Comparison of ENCODE assay signal across 8 cellular contexts in genomic region chr17:64491034-64491860, GRCh38. TPM values are rescaled to one million over a fixed set of nuclear protein-coding genes. Genes with fewer than 3 reads are reported as not detected.
A peak's percentile ranks its signal among the peaks of the same experiment; 100 is the strongest.
DNase-seq lines count a peak whose midpoint lies in the region; ATAC-seq and TF ChIP-seq lines count a peak whose summit lies in the region.

No MANE protein-coding gene starts in this region.

- TF ChIP-seq CTCF in CD8-positive, alpha-beta T cell (IDR thresholded peaks at IDR 0.05) = peak; percentile 74
- TF ChIP-seq CTCF in LNCaP clone FGC (IDR thresholded peaks at IDR 0.05; ENCODE audit: control insufficient read depth, extremely low read depth, insufficient read depth) = peak; percentile 73
- TF ChIP-seq CTCF in fibroblast of lung (conservative IDR thresholded peaks at IDR 0.05 in 1 of 2, IDR thresholded peaks at IDR 0.05 in 1 of 2; ENCODE audit: low read depth in 1 of 2, low read length in 2 of 2) = peak; percentile 69 to 81

- no peaks in the 10 kb centered on the region for H3K27me3 Mint-ChIP-seq in CD8-positive, alpha-beta T cell (ENCODE audit: low read depth)

- no peak overlapping the region for H3K4me2 ChIP-seq in fibroblast of lung (ENCODE audit: extremely low read depth, insufficient read depth, low read length)

- intact Hi-C loops in CD8-positive, alpha-beta T cell (cut with DNase I, micrococcal nuclease) = loop anchor here (1.0 to 10.0 kb wide), 4 partner anchors 71 to 554 kb away; no protein-coding TSS in a partner anchor

- H3K27ac Mint-ChIP-seq in CD8-positive, alpha-beta T cell = no peak overlapping the region

- no peaks in the 10 kb centered on the region for H3K9me3 ChIP-seq in CD8-positive, alpha-beta T cell (ENCODE audit: low read length)
- H3K9me3 ChIP-seq in fibroblast of lung (ENCODE audit: control insufficient read depth, insufficient read depth, low read depth, low read length) = no peaks in the 10 kb centered on the region

- peak; percentile 76 for ATAC-seq in CD8-positive, alpha-beta T cell
- ATAC-seq in HG02884 (IDR thresholded peaks at IDR 0.05; ENCODE audit: unreplicated experiment) = no peak

- H3K9me3 Mint-ChIP-seq in CD8-positive, alpha-beta T cell = no peaks in the 10 kb centered on the region

- peaks cover 15% of the 10 kb centered on the region for H3K4me1 ChIP-seq in CD8-positive, alpha-beta T cell (ENCODE audit: insufficient read depth, low read length)
- peaks cover 2% of the 10 kb centered on the region for H3K4me1 ChIP-seq in fibroblast of lung (ENCODE audit: control insufficient read depth, extremely low read depth, insufficient read depth, low read length)

- H3K36me3 ChIP-seq in CD8-positive, alpha-beta T cell (ENCODE audit: insufficient read depth, low read length) = peaks cover 13% of the 10 kb centered on the region
- peaks cover 2% of the 10 kb centered on the region for H3K36me3 ChIP-seq in fibroblast of lung (ENCODE audit: control insufficient read depth, insufficient read depth, low read length)

- no peak overlapping the region for H2AFZ ChIP-seq in fibroblast of lung (ENCODE audit: low read length)

- H3K9ac ChIP-seq in fibroblast of lung (ENCODE audit: insufficient read depth, low read length) = no peak overlapping the region

- no peak overlapping the region for H3K4me3 Mint-ChIP-seq in CD8-positive, alpha-beta T cell

- no peak overlapping the region for H3K4me3 ChIP-seq in CD8-positive, alpha-beta T cell (ENCODE audit: low read depth, low read length)
- H3K4me3 ChIP-seq in LNCaP clone FGC (ENCODE audit: low read depth, low read length) = no peak overlapping the region
- H3K4me3 ChIP-seq in fibroblast of lung (replicated peaks in 1 of 4; ENCODE audit: control extremely low read depth in 1 of 4, insufficient read depth in 1 of 4, low read depth in 3 of 4, low read length in 4 of 4) = no peak overlapping the region

- H3K27ac ChIP-seq in CD8-positive, alpha-beta T cell (ENCODE audit: low read depth, low read length) = no peak overlapping the region
- H3K27ac ChIP-seq in fibroblast of lung (ENCODE audit: insufficient read depth, low read length) = no peak overlapping the region

- H3K36me3 Mint-ChIP-seq in CD8-positive, alpha-beta T cell = peaks cover 48% of the 10 kb centered on the region

- no peaks in the 10 kb centered on the region for H4K20me1 ChIP-seq in fibroblast of lung (ENCODE audit: control insufficient read depth, extremely low read depth, insufficient read depth, low read length)

- POLR2A ChIA-PET in CD8-positive, alpha-beta T cell (lab: Charles Lee) = interaction anchor here (0.5 to 8.0 kb wide), 5 partner anchors 11 to 72 kb away, joined by 3 to 80 read pairs (median 3); partner anchors contain the start of genes CEP95 and DDX5

- peaks cover 12% of the 10 kb centered on the region for H3K79me2 ChIP-seq in fibroblast of lung (ENCODE audit: control insufficient read depth, insufficient read depth, low read length)

- DNase-seq in CD8-positive, alpha-beta T cell = peak in 6 of 7 experiments; percentile 27 to 55 (median 50)
- no peak for DNase-seq in LNCaP clone FGC (ENCODE audit: low read depth)
- peak; percentile 35 to 42 for DNase-seq in activated CD4-positive, alpha-beta T cell treated with anti-CD3 and anti-CD28 coated beads, Interleukin-2, amount 50 U/mL, for 4 hours
- peak in 1 of 2 donors; percentile 63 for DNase-seq in fibroblast of lung (ENCODE audit: low read depth in 2 of 2)
- DNase-seq in stimulated activated CD4-positive, alpha-beta T cell treated with anti-CD3 and anti-CD28 coated beads, Interleukin-12 subunit alpha, Interleukin-12 subunit beta, amount 100 ng/mL, for 4 hours = peak; percentile 30
- DNase-seq in middle frontal gyrus (ENCODE audit: extremely low spot score, low spot score) = no peak
- DNase-seq in NCI-H2029 (lab: John Stamatoyannopoulos, UW) = no peak

- H3K4me1 Mint-ChIP-seq in CD8-positive, alpha-beta T cell (ENCODE audit: low read depth) = peaks cover 34% of the 10 kb centered on the region

- H3K27me3 ChIP-seq in CD8-positive, alpha-beta T cell (ENCODE audit: insufficient read depth, low read length) = no peaks in the 10 kb centered on the region
- H3K27me3 ChIP-seq in fibroblast of lung (ENCODE audit: control insufficient read depth, insufficient read depth, low read length) = no peaks in the 10 kb centered on the region

- CTCF ChIA-PET in CD8-positive, alpha-beta T cell (lab: Charles Lee) = interaction anchor here (0.5 to 12.8 kb wide), 23 partner anchors 8 to 741 kb away, joined by 3 to 246 read pairs (median 3); no protein-coding TSS in a partner anchor

RNA-seq across cellular contexts. Expression of gene POLG2, which starts 5.6 kb away (rescaled TPM):
- 10 to 100 TPM; 28.1 to 32.7 TPM for total RNA-seq in CD8-positive, alpha-beta T cell
- total RNA-seq in fibroblast of lung = 21.3 and 24.9 TPM in 2 replicates
- polyA plus RNA-seq in fibroblast of lung = 5.3 and 6.9 TPM in 2 replicates
- polyA plus RNA-seq in fibroblast of lung (2012) = 5.1 and 5.9 TPM in 2 replicates
- polyA minus RNA-seq in fibroblast of lung (ENCODE audit: low replicate concordance) = 0.96 and 8.8 TPM in 2 replicates

RNA-seq across cellular contexts. Expression of gene DDX5, which starts 14.8 kb away (rescaled TPM):
- 1,000 to 10,000 TPM; 2,300 to 2,332 TPM for total RNA-seq in CD8-positive, alpha-beta T cell
- 393 and 439 TPM in 2 replicates for total RNA-seq in fibroblast of lung
- 560 and 598 TPM in 2 replicates for polyA plus RNA-seq in fibroblast of lung
- polyA plus RNA-seq in fibroblast of lung (2012) = 398 and 441 TPM in 2 replicates
- 251 and 297 TPM in 2 replicates for polyA minus RNA-seq in fibroblast of lung (ENCODE audit: low replicate concordance)

RNA-seq across cellular contexts. Expression of gene CEP95, which starts 15.5 kb away (rescaled TPM):
- 100 to 1,000 TPM; 248 to 282 TPM for total RNA-seq in CD8-positive, alpha-beta T cell
- 24.4 and 24.8 TPM in 2 replicates for total RNA-seq in fibroblast of lung
- 12.6 and 16.6 TPM in 2 replicates for polyA plus RNA-seq in fibroblast of lung
- 10.4 and 10.8 TPM in 2 replicates for polyA plus RNA-seq in fibroblast of lung (2012)
- polyA minus RNA-seq in fibroblast of lung (ENCODE audit: low replicate concordance) = 2.3 and 5.3 TPM in 2 replicates

RNA-seq across cellular contexts. Expression of gene MILR1, which starts 42.3 kb away (rescaled TPM):
- not detected for total RNA-seq in CD8-positive, alpha-beta T cell
- 4.4 and 9.1 TPM in 2 replicates for total RNA-seq in fibroblast of lung
- polyA plus RNA-seq in fibroblast of lung = 11.6 and 33.3 TPM in 2 replicates
- polyA plus RNA-seq in fibroblast of lung (2012) = 5.4 and 20.7 TPM in 2 replicates
- polyA minus RNA-seq in fibroblast of lung (ENCODE audit: low replicate concordance) = 8.2 TPM in 1 of 2 replicates, not detected in the other

Comparison
In these comparisons a context has a peak if more than half of its experiments do, and no peak if none do; other contexts are left out.
1. DNase-seq: peak in CD8-positive, alpha-beta T cell (6 of 7), activated CD4-positive, alpha-beta T cell treated with anti-CD3 and anti-CD28 coated beads, Interleukin-2, amount 50 U/mL, for 4 hours (2 of 2) and stimulated activated CD4-positive, alpha-beta T cell treated with anti-CD3 and anti-CD28 coated beads, Interleukin-12 subunit alpha, Interleukin-12 subunit beta, amount 100 ng/mL, for 4 hours (single experiment); none in LNCaP clone FGC (single experiment), middle frontal gyrus (single experiment) and NCI-H2029 (single experiment).
2. Peak in every context shown above with its lines, with median percentiles within 50 percentile points of each other: CTCF ChIP-seq.